In genomic region chr10:99329238-99329890, GRCh38 we compare ENCODE assay signal across 1 cellular context.
TF ChIP-seq lines count a peak whose summit lies in the region.

TSS of gene CNNM1 (plus strand) at chr10:99329356. CDS start at chr10:99329388, 32 bp downstream.

TF ChIP-seq in HepG2, 621 proteins besides CTCF, POLR2A, EP300 and RAD21 (continued from another document and continues in another):
- TF ChIP-seq ZGPAT (CRISPR knock-in tag; IDR thresholded peaks at IDR 0.05) (peak; percentile 54; the same call in 1 of the 2 replicates), ZBTB2 (CRISPR knock-in tag; IDR thresholded peaks at IDR 0.05; ENCODE audit: low read depth) (no peak), HOXA9 (CRISPR knock-in tag; IDR thresholded peaks at IDR 0.05; ENCODE audit: borderline replicate concordance) (no peak), ZNF382 (CRISPR knock-in tag; IDR thresholded peaks at IDR 0.05; ENCODE audit: borderline replicate concordance) (no peak), ASH2L (IDR thresholded peaks at IDR 0.05; ENCODE audit: insufficient read length, low read depth, low read length) (no peak), ZNF275 (CRISPR knock-in tag; IDR thresholded peaks at IDR 0.05; ENCODE audit: borderline replicate concordance) (no peak), HNRNPL (IDR thresholded peaks at IDR 0.05; ENCODE audit: low read depth, low read length) (0 out of 2 replicates have a peak, but pooled peaks have one; percentile 65), ZNF660 (CRISPR knock-in tag; IDR thresholded peaks at IDR 0.05; ENCODE audit: borderline replicate concordance, low read depth) (no peak), ZNF577 (CRISPR knock-in tag; IDR thresholded peaks at IDR 0.05; ENCODE audit: borderline replicate concordance, low read depth) (no peak), ZNF770 (CRISPR knock-in tag; IDR thresholded peaks at IDR 0.05) (peak; percentile 45), NRL (CRISPR knock-in tag; IDR thresholded peaks at IDR 0.05; ENCODE audit: borderline replicate concordance) (peak; percentile 96), ZNF317 (CRISPR knock-in tag; IDR thresholded peaks at IDR 0.05) (no peak), ZNF572 (CRISPR knock-in tag; IDR thresholded peaks at IDR 0.05) (no peak), ZNF562 (CRISPR knock-in tag; IDR thresholded peaks at IDR 0.05; ENCODE audit: borderline replicate concordance) (0 out of 2 replicates have a peak, but pooled peaks have one; percentile 46), ZNF207 (IDR thresholded peaks at IDR 0.05; ENCODE audit: borderline replicate concordance) (no peak), MLXIP (CRISPR knock-in tag; IDR thresholded peaks at IDR 0.05; ENCODE audit: borderline replicate concordance) (no peak), ZKSCAN8 (CRISPR knock-in tag; IDR thresholded peaks at IDR 0.05; ENCODE audit: borderline replicate concordance) (no peak), GATAD1 (CRISPR knock-in tag; IDR thresholded peaks at IDR 0.05) (0 out of 2 replicates have a peak, but pooled peaks have one; percentile 11), ZNF235 (CRISPR knock-in tag; IDR thresholded peaks at IDR 0.05; ENCODE audit: borderline replicate concordance) (no peak), ZNF550 (CRISPR knock-in tag; IDR thresholded peaks at IDR 0.05; ENCODE audit: borderline replicate concordance) (no peak), IKZF4 (CRISPR knock-in tag; IDR thresholded peaks at IDR 0.05; ENCODE audit: borderline replicate concordance, low read depth, not compliant biosample characterization) (peak; percentile 56), ZNF501 (CRISPR knock-in tag; IDR thresholded peaks at IDR 0.05) (peak; percentile 82), ZKSCAN5 (CRISPR knock-in tag; IDR thresholded peaks at IDR 0.05) (no peak), ZFY (CRISPR knock-in tag; IDR thresholded peaks at IDR 0.05) (peak; percentile 70), CC2D1A (CRISPR knock-in tag; IDR thresholded peaks at IDR 0.05) (no peak), HOXA5 (CRISPR knock-in tag; IDR thresholded peaks at IDR 0.05) (no peak), SCMH1 (CRISPR knock-in tag; IDR thresholded peaks at IDR 0.05; ENCODE audit: borderline replicate concordance) (no peak), ZNF709 (CRISPR knock-in tag; IDR thresholded peaks at IDR 0.05) (peak; percentile 92; the same call in 1 of the 2 replicates), PLRG1 (conservative IDR thresholded peaks at IDR 0.05) (no peak), BRD4 (CRISPR knock-in tag; IDR thresholded peaks at IDR 0.05) (no peak; the same call in 1 of the 2 replicates), ZNF225 (CRISPR knock-in tag; IDR thresholded peaks at IDR 0.05) (peak; percentile 39), GATAD2A (CRISPR knock-in tag; IDR thresholded peaks at IDR 0.05) (peak; percentile 48)
- TF ChIP-seq, protein P1, sequence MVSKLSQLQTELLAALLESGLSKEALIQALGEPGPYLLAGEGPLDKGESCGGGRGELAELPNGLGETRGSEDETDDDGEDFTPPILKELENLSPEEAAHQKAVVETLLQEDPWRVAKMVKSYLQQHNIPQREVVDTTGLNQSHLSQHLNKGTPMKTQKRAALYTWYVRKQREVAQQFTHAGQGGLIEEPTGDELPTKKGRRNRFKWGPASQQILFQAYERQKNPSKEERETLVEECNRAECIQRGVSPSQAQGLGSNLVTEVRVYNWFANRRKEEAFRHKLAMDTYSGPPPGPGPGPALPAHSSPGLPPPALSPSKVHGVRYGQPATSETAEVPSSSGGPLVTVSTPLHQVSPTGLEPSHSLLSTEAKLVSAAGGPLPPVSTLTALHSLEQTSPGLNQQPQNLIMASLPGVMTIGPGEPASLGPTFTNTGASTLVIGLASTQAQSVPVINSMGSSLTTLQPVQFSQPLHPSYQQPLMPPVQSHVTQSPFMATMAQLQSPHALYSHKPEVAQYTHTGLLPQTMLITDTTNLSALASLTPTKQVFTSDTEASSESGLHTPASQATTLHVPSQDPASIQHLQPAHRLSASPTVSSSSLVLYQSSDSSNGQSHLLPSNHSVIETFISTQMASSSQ (IDR thresholded peaks at IDR 0.05; ENCODE audit: low read depth), result no peak
- TF ChIP-seq, protein P1 (CRISPR knock-in tag; IDR thresholded peaks at IDR 0.05; ENCODE audit: borderline replicate concordance), result peak; percentile 23; the same call in 1 of the 2 replicates
- TF ChIP-seq, protein P2, sequence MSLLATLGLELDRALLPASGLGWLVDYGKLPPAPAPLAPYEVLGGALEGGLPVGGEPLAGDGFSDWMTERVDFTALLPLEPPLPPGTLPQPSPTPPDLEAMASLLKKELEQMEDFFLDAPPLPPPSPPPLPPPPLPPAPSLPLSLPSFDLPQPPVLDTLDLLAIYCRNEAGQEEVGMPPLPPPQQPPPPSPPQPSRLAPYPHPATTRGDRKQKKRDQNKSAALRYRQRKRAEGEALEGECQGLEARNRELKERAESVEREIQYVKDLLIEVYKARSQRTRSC (CRISPR knock-in tag; IDR thresholded peaks at IDR 0.05; ENCODE audit: low read depth), result no peak
- TF ChIP-seq, protein P3, sequence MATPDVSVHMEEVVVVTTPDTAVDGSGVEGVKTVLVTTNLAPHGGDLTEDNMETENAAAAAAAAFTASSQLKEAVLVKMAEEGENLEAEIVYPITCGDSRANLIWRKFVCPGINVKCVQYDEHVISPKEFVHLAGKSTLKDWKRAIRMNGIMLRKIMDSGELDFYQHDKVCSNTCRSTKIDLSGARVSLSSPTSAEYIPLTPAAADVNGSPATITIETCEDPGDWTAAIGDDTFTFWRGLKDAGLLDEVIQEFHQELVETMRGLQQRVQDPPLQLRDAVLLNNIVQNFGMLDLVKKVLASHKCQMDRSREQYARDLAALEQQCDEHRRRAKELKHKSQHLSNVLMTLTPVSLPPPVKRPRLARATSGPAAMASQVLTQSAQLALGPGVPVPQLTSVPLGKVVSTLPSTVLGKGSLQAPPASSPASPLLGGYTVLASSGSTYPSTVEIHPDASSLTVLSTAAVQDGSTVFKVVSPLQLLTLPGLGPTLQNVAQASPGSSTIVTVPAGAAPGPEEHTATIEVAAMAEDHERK (CRISPR knock-in tag; IDR thresholded peaks at IDR 0.05; ENCODE audit: low read depth), result no peak
- TF ChIP-seq, protein P4, sequence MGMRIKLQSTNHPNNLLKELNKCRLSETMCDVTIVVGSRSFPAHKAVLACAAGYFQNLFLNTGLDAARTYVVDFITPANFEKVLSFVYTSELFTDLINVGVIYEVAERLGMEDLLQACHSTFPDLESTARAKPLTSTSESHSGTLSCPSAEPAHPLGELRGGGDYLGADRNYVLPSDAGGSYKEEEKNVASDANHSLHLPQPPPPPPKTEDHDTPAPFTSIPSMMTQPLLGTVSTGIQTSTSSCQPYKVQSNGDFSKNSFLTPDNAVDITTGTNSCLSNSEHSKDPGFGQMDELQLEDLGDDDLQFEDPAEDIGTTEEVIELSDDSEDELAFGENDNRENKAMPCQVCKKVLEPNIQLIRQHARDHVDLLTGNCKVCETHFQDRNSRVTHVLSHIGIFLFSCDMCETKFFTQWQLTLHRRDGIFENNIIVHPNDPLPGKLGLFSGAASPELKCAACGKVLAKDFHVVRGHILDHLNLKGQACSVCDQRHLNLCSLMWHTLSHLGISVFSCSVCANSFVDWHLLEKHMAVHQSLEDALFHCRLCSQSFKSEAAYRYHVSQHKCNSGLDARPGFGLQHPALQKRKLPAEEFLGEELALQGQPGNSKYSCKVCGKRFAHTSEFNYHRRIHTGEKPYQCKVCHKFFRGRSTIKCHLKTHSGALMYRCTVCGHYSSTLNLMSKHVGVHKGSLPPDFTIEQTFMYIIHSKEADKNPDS (CRISPR knock-in tag; IDR thresholded peaks at IDR 0.05), result 0 out of 2 replicates have a peak, but pooled peaks have one; percentile 34
- TF ChIP-seq, protein P5, sequence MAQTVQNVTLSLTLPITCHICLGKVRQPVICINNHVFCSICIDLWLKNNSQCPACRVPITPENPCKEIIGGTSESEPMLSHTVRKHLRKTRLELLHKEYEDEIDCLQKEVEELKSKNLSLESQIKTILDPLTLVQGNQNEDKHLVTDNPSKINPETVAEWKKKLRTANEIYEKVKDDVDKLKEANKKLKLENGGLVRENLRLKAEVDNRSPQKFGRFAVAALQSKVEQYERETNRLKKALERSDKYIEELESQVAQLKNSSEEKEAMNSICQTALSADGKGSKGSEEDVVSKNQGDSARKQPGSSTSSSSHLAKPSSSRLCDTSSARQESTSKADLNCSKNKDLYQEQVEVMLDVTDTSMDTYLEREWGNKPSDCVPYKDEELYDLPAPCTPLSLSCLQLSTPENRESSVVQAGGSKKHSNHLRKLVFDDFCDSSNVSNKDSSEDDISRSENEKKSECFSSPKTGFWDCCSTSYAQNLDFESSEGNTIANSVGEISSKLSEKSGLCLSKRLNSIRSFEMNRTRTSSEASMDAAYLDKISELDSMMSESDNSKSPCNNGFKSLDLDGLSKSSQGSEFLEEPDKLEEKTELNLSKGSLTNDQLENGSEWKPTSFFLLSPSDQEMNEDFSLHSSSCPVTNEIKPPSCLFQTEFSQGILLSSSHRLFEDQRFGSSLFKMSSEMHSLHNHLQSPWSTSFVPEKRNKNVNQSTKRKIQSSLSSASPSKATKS (CRISPR knock-in tag; IDR thresholded peaks at IDR 0.05), result no peak
